Comparison of ENCODE assay signal across 25 cellular contexts in genomic region chr3:95894820-95895219, GRCh38.
DNase-seq lines count a peak whose midpoint lies in the region; ATAC-seq, FAIRE-seq and TF ChIP-seq lines count a peak whose summit lies in the region.
"Had no signal": no experiment of that assay in that cellular context is flagged by ENCODE, and none has a peak within 500 bp of the region (broad histone marks: within the 10 kb centered on the region; RNA-seq: fewer than 3 reads in every experiment).

No MANE protein-coding gene starts in this region.

- no peak overlapping the region for H4K91ac ChIP-seq in mesenchymal stem cell (ENCODE audit: low read length)

- no peak overlapping the region for H3K27ac Mint-ChIP-seq in activated T-helper 17 cell treated with anti-CD3 and anti-CD28 coated beads, Interleukin-2, amount 50 U/mL, for 72 hours
- H3K27ac Mint-ChIP-seq in T-helper 17 cell: no peak overlapping the region
- H3K27ac Mint-ChIP-seq: CD4-positive, CD25-positive, alpha-beta regulatory T cell; CD8-positive, alpha-beta memory T cell; HFFc6; IgD-negative memory B cell had no signal

- H3K4me1 ChIP-seq in MM.1S (ENCODE audit: low read length) (no peaks in the 10 kb centered on the region), mesenchymal stem cell (ENCODE audit: control insufficient read depth, insufficient read depth, low read depth, low read length) (peaks cover 2% of the 10 kb centered on the region), kidney (ENCODE audit: control insufficient read depth in 1 of 2, insufficient read depth in 1 of 2, low read depth in 1 of 2, low read length in 2 of 2) (no peaks in the 10 kb centered on the region)
- H3K4me1 ChIP-seq: BE2C had no signal

- H3F3A ChIP-seq in MM.1S (ENCODE audit: insufficient read depth, low read length) (no peaks in the 10 kb centered on the region), SU-DHL-6 (ENCODE audit: insufficient read depth) (no peaks in the 10 kb centered on the region)

- H4K8ac ChIP-seq in mesenchymal stem cell (ENCODE audit: low read length): no peak overlapping the region

- H3K79me1 ChIP-seq in mesenchymal stem cell (replicated peaks; ENCODE audit: low read length, poor library complexity, severe bottlenecking): no peaks in the 10 kb centered on the region

- no peaks in the 10 kb centered on the region for H3K9me2 ChIP-seq in MM.1S (replicated peaks; ENCODE audit: insufficient read depth, low read length)
- H3K9me2 ChIP-seq in SU-DHL-6 (replicated peaks; ENCODE audit: insufficient read depth, low read length): no peaks in the 10 kb centered on the region

- H3K4me2 ChIP-seq in MM.1S (ENCODE audit: low read depth, low read length) (0 out of 2 replicates have a peak overlapping the region, but pooled peaks have one; percentile 9), SU-DHL-6 (ENCODE audit: low read depth, low read length, poor library complexity, severe bottlenecking) (peak overlapping the region; percentile 2), mesenchymal stem cell (ENCODE audit: low read length, poor library complexity, severe bottlenecking) (no peak overlapping the region)

- H3K79me2 ChIP-seq in MM.1S (ENCODE audit: low read length) (no peaks in the 10 kb centered on the region), SU-DHL-6 (ENCODE audit: insufficient read depth, low read length) (no peaks in the 10 kb centered on the region)

- no peak overlapping the region for H3K18ac ChIP-seq in mesenchymal stem cell (ENCODE audit: low read depth in 1 of 2, low read length in 2 of 2)

- no peak overlapping the region for H3K23ac ChIP-seq in mesenchymal stem cell (ENCODE audit: low read length in 2 of 2)

- H3K4me3 ChIP-seq in MM.1S (ENCODE audit: low read length): no peak overlapping the region
- no peak overlapping the region for H3K4me3 ChIP-seq in SU-DHL-6 (ENCODE audit: insufficient read depth, low read length, poor library complexity, severe bottlenecking)
- no peak overlapping the region for H3K4me3 ChIP-seq in mesenchymal stem cell (ENCODE audit: insufficient read depth in 1 of 2, low read depth in 1 of 2, low read length in 2 of 2)
- H3K4me3 ChIP-seq in kidney (ENCODE audit: low read length in 2 of 2): no peak overlapping the region
- H3K4me3 ChIP-seq: GM12878 had no signal

- ATAC-seq in activated T-helper 17 cell treated with anti-CD3 and anti-CD28 coated beads, Interleukin-2, amount 50 U/mL, for 72 hours (replicated peaks): no peak
- ATAC-seq in T-helper 17 cell: no peak
- ATAC-seq: GM12878, HCT116, HepG2 had no signal

- no peak overlapping the region for H3K4me3 Mint-ChIP-seq in activated T-helper 17 cell treated with anti-CD3 and anti-CD28 coated beads, Interleukin-2, amount 50 U/mL, for 72 hours
- no peak overlapping the region for H3K4me3 Mint-ChIP-seq in T-helper 17 cell
- H3K4me3 Mint-ChIP-seq: CD4-positive, CD25-positive, alpha-beta regulatory T cell; CD8-positive, alpha-beta memory T cell; HFFc6; IgD-negative memory B cell had no signal

- no peaks in the 10 kb centered on the region for H3K36me3 Mint-ChIP-seq in activated T-helper 17 cell treated with anti-CD3 and anti-CD28 coated beads, Interleukin-2, amount 50 U/mL, for 72 hours (ENCODE audit: low read depth)
- H3K36me3 Mint-ChIP-seq in T-helper 17 cell (ENCODE audit: low read depth): no peaks in the 10 kb centered on the region
- H3K36me3 Mint-ChIP-seq: CD4-positive, CD25-positive, alpha-beta regulatory T cell; CD8-positive, alpha-beta memory T cell; IgD-negative memory B cell had no signal

- peaks cover 10% of the 10 kb centered on the region for H3K9me3 Mint-ChIP-seq in activated T-helper 17 cell treated with anti-CD3 and anti-CD28 coated beads, Interleukin-2, amount 50 U/mL, for 72 hours

- WGBS in mesenchymal stem cell: 96% methylated on average over 2 of the region's 2 CpGs

- H3K9me3 ChIP-seq in MM.1S (replicated peaks; ENCODE audit: insufficient read depth, low read length) (no peaks in the 10 kb centered on the region), SU-DHL-6 (ENCODE audit: insufficient read depth, low read length) (no peaks in the 10 kb centered on the region), mesenchymal stem cell (ENCODE audit: control insufficient read depth, low read length) (no peaks in the 10 kb centered on the region), kidney (ENCODE audit: control insufficient read depth in 1 of 2, low read length in 2 of 2) (peaks cover 0 to 3% of the 10 kb centered on the region in 2 donors), T-helper 17 cell (ENCODE audit: control insufficient read depth, low read length, poor library complexity, severe bottlenecking) (no peaks in the 10 kb centered on the region)
- H3K9me3 ChIP-seq: BE2C had no signal

- no peak overlapping the region for H2BK5ac ChIP-seq in mesenchymal stem cell (ENCODE audit: low read depth, low read length, poor library complexity, severe bottlenecking)

- H2BK12ac ChIP-seq in mesenchymal stem cell (ENCODE audit: low read length in 2 of 2): no peak overlapping the region

- no peak overlapping the region for H3K4ac ChIP-seq in mesenchymal stem cell (ENCODE audit: low read depth in 1 of 2, low read length in 2 of 2)

- H2AK5ac ChIP-seq in mesenchymal stem cell (ENCODE audit: low read length, severe bottlenecking): no peak overlapping the region

- no peaks in the 10 kb centered on the region for H3K27me3 Mint-ChIP-seq in activated T-helper 17 cell treated with anti-CD3 and anti-CD28 coated beads, Interleukin-2, amount 50 U/mL, for 72 hours
- no peaks in the 10 kb centered on the region for H3K27me3 Mint-ChIP-seq in T-helper 17 cell
- H3K27me3 Mint-ChIP-seq: CD4-positive, CD25-positive, alpha-beta regulatory T cell; CD8-positive, alpha-beta memory T cell; IgD-negative memory B cell had no signal

- intact Hi-C loops in kidney (cut with DNase I): no loop called here

- no peaks in the 10 kb centered on the region for H3K4me1 Mint-ChIP-seq in activated T-helper 17 cell treated with anti-CD3 and anti-CD28 coated beads, Interleukin-2, amount 50 U/mL, for 72 hours
- H3K4me1 Mint-ChIP-seq in T-helper 17 cell: no peaks in the 10 kb centered on the region
- H3K4me1 Mint-ChIP-seq: CD4-positive, CD25-positive, alpha-beta regulatory T cell; CD8-positive, alpha-beta memory T cell; IgD-negative memory B cell had no signal

- no peaks in the 10 kb centered on the region for H4K20me1 ChIP-seq in MM.1S (ENCODE audit: insufficient read depth, low read length)
- no peaks in the 10 kb centered on the region for H4K20me1 ChIP-seq in SU-DHL-6 (ENCODE audit: low read depth, low read length)

- H3K27ac ChIP-seq in MM.1S (ENCODE audit: low read length) (no peak overlapping the region), SU-DHL-6 (ENCODE audit: low read depth, low read length) (no peak overlapping the region), mesenchymal stem cell (ENCODE audit: low read length, poor library complexity, severe bottlenecking) (no peak overlapping the region), kidney (ENCODE audit: low read depth in 2 of 2, low read length in 2 of 2) (no peak overlapping the region)

- TF ChIP-seq CTCF in MM.1S (IDR thresholded peaks at IDR 0.05; ENCODE audit: low read length) (no peak), SU-DHL-6 (IDR thresholded peaks at IDR 0.05; ENCODE audit: insufficient read depth, low read length, poor library complexity, severe bottlenecking) (no peak), kidney (IDR thresholded peaks at IDR 0.05; ENCODE audit: borderline replicate concordance, extremely low read depth, insufficient read depth) (no peak)

- peak overlapping the region; percentile 48 for H2BK15ac ChIP-seq in mesenchymal stem cell (ENCODE audit: low read depth, poor library complexity, severe bottlenecking)

- H3K14ac ChIP-seq in mesenchymal stem cell (ENCODE audit: low read length in 2 of 2): no peak overlapping the region

- DNase-seq in HT1080 (ENCODE audit: low read depth) (peak; percentile 3), MM.1S (no peak), mesenchymal stem cell (no peak), kidney (no peak), pons (ENCODE audit: low spot score) (no peak), T-helper 17 cell (no peak)
- DNase-seq: ACHN; BE2C; C1 segment of cervical spinal cord; CD4-positive, CD25-positive, alpha-beta regulatory T cell; CD8-positive, alpha-beta memory T cell; COR-L47; DMS 273 treated with DMSO at 0.1 percent for 48 hours; DMS53; DND-41; EL; H7; HFFc6 had no signal

- H3K9ac ChIP-seq in MM.1S (ENCODE audit: low read length) (no peak overlapping the region), SU-DHL-6 (ENCODE audit: low read length) (no peak overlapping the region), mesenchymal stem cell (ENCODE audit: low read length) (no peak overlapping the region), kidney (ENCODE audit: low read length in 2 of 2) (no peak overlapping the region)

- H3K36me3 ChIP-seq in MM.1S (replicated peaks; ENCODE audit: insufficient read depth, low read length): no peaks in the 10 kb centered on the region
- no peaks in the 10 kb centered on the region for H3K36me3 ChIP-seq in SU-DHL-6 (ENCODE audit: low read length)
- H3K36me3 ChIP-seq in mesenchymal stem cell (ENCODE audit: control insufficient read depth in 1 of 2, insufficient read depth in 2 of 2, low read depth in 1 of 2, low read length in 2 of 2): no peaks in the 10 kb centered on the region
- no peaks in the 10 kb centered on the region for H3K36me3 ChIP-seq in kidney (ENCODE audit: control insufficient read depth in 1 of 2, insufficient read depth in 2 of 2, low read length in 2 of 2)
- H3K36me3 ChIP-seq: BE2C had no signal

- no peak overlapping the region for H2AFZ ChIP-seq in MM.1S (ENCODE audit: low read length)
- peak overlapping the region; percentile 40 for H2AFZ ChIP-seq in SU-DHL-6 (ENCODE audit: low read depth, low read length, severe bottlenecking)
- H2AFZ ChIP-seq in mesenchymal stem cell (ENCODE audit: low read depth, low read length): no peak overlapping the region

- no peaks in the 10 kb centered on the region for H3K27me3 ChIP-seq in MM.1S (replicated peaks; ENCODE audit: insufficient read depth, low read length)
- no peaks in the 10 kb centered on the region for H3K27me3 ChIP-seq in SU-DHL-6 (ENCODE audit: low read length)
- H3K27me3 ChIP-seq in mesenchymal stem cell (ENCODE audit: control insufficient read depth in 1 of 2, insufficient read depth in 1 of 2, low read length in 2 of 2): no peaks in the 10 kb centered on the region
- H3K27me3 ChIP-seq: BE2C had no signal

- no peak overlapping the region for H2BK120ac ChIP-seq in mesenchymal stem cell (ENCODE audit: low read depth, low read length)

- no peak for FAIRE-seq in kidney (lab: Jason Lieb, UNC)
- FAIRE-seq: GM12878, GM19239, HepG2 had no signal
